ENCODE assay signal across 16 cellular contexts in the genomic region with DNA sequence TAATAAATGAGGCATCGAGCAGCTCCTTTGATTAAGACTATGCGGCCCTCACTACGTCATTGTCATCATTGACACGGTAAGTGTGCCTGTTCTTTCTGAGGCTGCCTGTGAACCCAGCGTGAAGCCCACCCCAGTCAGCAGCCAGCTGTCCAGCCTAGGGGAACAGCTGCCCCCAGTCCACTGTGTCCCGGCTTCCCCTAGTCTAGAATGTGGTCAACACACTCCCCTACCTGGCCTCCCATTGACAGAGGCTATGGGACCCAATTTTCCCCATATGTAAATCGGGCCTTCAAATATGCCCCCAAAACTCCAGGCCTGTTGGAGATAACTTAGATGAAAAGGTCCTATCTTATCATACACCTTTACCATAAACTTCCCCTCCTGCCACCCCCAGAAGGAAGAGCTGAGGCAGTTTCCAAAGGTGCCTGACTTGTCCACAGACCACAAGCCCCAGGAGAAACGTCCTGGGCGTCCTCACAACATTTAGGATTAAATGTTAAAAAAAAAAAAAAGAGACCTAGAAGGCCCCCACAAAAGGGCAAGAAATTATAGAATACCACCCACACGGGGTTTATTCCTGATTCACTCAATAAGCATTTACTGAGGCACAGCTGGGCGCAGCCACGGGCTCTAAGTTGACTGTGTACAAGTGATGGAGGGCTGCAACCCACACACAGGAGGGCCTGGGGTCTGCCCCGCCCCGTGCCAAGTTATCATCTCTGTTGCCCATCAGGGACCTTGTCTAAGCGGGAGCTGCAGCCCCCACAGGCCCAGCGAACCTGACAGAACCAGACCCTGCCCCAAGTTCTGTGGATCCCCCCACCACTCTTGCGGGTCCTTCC.
DNase-seq lines count a peak whose midpoint lies in the region; ATAC-seq and TF ChIP-seq lines count a peak whose summit lies in the region.
"Had no signal": no experiment of that assay in that cellular context is flagged by ENCODE, and none has a peak within 500 bp of the region (broad histone marks: within the 10 kb centered on the region; RNA-seq: fewer than 3 reads in every experiment).

No MANE protein-coding gene starts in this region.

- TF ChIP-seq POLR2A in stomach (IDR thresholded peaks at IDR 0.05) = no peak

- DNase-seq in activated naive CD4-positive, alpha-beta T cell treated with anti-CD3 and anti-CD28 coated beads for 36 hours = no peak
- no peak for DNase-seq in activated naive CD4-positive, alpha-beta T cell treated with anti-CD3 and anti-CD28 coated beads, Interleukin-2, amount 50 U/mL, for 16 hours
- DNase-seq in NT2/D1 (ENCODE audit: low read depth, low spot score) = no peak
- DNase-seq in mesenteric fat pad (ENCODE audit: low spot score) = peak; percentile 83
- DNase-seq in stomach = peak; percentile 20
- no peak for DNase-seq in omental fat pad (ENCODE audit: low spot score)
- DNase-seq in foreskin melanocyte = no peak
- DNase-seq: islet precursor cell, KG1, mammary epithelial cell, NCI-H1092, NCI-H2081 treated with DMSO at 0.1 percent for 48 hours, SIG-M5 had no signal

- H3K27me3 Mint-ChIP-seq in activated naive CD4-positive, alpha-beta T cell treated with anti-CD3 and anti-CD28 coated beads for 36 hours (ENCODE audit: low read depth) = peaks cover 2% of the 10 kb centered on the region

- H3K4me3 ChIP-seq in NT2/D1 (ENCODE audit: insufficient read length, low read depth) (no peak overlapping the region), stomach (no peak overlapping the region)

- peaks cover 70% of the 10 kb centered on the region for H3K4me1 Mint-ChIP-seq in activated naive CD4-positive, alpha-beta T cell treated with anti-CD3 and anti-CD28 coated beads for 36 hours (ENCODE audit: low read depth)

- H3K27me3 ChIP-seq in NT2/D1 (ENCODE audit: insufficient read depth, insufficient read length) (no peaks in the 10 kb centered on the region), stomach (peaks cover 0 to 53% (median 0%) of the 10 kb centered on the region in 3 donors)

- intact Hi-C loops in activated naive CD4-positive, alpha-beta T cell treated with anti-CD3 and anti-CD28 coated beads for 36 hours (cut with micrococcal nuclease) = loop anchor here (2.0 to 5.0 kb wide), 3 partner anchors 61 to 421 kb away; no protein-coding TSS in a partner anchor
- intact Hi-C loops in stomach (cut with DNase I; ENCODE audit: low total_unique reads) = no loop called here

- 75 to 80% (median 77%) methylated on average over 15 to 17 of the region's 17 CpGs for WGBS in stomach, 5 donors

- peak overlapping the region; percentile 11 for H3K9ac ChIP-seq in NT2/D1 (ENCODE audit: insufficient read length, low read depth)

- H3K9me3 ChIP-seq in NT2/D1 (ENCODE audit: insufficient read depth, low read length) = no peaks in the 10 kb centered on the region
- H3K9me3 ChIP-seq in stomach = no peaks in the 10 kb centered on the region

- H3K4me3 Mint-ChIP-seq in activated naive CD4-positive, alpha-beta T cell treated with anti-CD3 and anti-CD28 coated beads for 36 hours = peak overlapping the region; percentile 11
- H3K4me3 Mint-ChIP-seq: nephron had no signal

- H3K4me1 ChIP-seq in NT2/D1 (ENCODE audit: insufficient read depth, insufficient read length) (peaks cover 9% of the 10 kb centered on the region), stomach (peaks cover 0 to 6% (median 0%) of the 10 kb centered on the region in 4 donors)

- CTCF ChIA-PET in activated naive CD4-positive, alpha-beta T cell treated with anti-CD3 and anti-CD28 coated beads for 36 hours (lab: Charles Lee) = interaction anchor here (0.7 to 11.8 kb wide), 4 partner anchors 9 to 124 kb away, joined by 4 to 118 read pairs (median 41); no protein-coding TSS in a partner anchor

- H3K36me3 Mint-ChIP-seq in activated naive CD4-positive, alpha-beta T cell treated with anti-CD3 and anti-CD28 coated beads for 36 hours (ENCODE audit: low read depth) = peaks cover 2% of the 10 kb centered on the region

- no peaks in the 10 kb centered on the region for H3K9me3 Mint-ChIP-seq in activated naive CD4-positive, alpha-beta T cell treated with anti-CD3 and anti-CD28 coated beads for 36 hours
- H3K9me3 Mint-ChIP-seq: nephron had no signal

- TF ChIP-seq CTCF in stomach (IDR thresholded peaks at IDR 0.05) (no peak), omental fat pad (IDR thresholded peaks at IDR 0.05) (no peak)

- no peaks in the 10 kb centered on the region for H3K36me3 ChIP-seq in NT2/D1 (ENCODE audit: insufficient read depth, insufficient read length, low read length)
- H3K36me3 ChIP-seq in stomach = no peaks in the 10 kb centered on the region

- H3K27ac Mint-ChIP-seq in activated naive CD4-positive, alpha-beta T cell treated with anti-CD3 and anti-CD28 coated beads for 36 hours = peak overlapping the region; percentile 32
- H3K27ac Mint-ChIP-seq: nephron had no signal

- no peak overlapping the region for H3K27ac ChIP-seq in stomach
- H3K27ac ChIP-seq: HL-60 had no signal

- TF ChIP-seq EP300 in stomach (IDR thresholded peaks at IDR 0.05) = no peak

- no peak for ATAC-seq in omental fat pad (ENCODE audit: low FRiP score)
- no peak for ATAC-seq in GM21360 (IDR thresholded peaks at IDR 0.05; ENCODE audit: unreplicated experiment)

Comparison
In these comparisons a context has a peak if more than half of its experiments do, and no peak if none do; other contexts are left out.
1. DNase-seq: peak in mesenteric fat pad (single experiment) and stomach (single experiment); none in activated naive CD4-positive, alpha-beta T cell treated with anti-CD3 and anti-CD28 coated beads for 36 hours (single experiment), activated naive CD4-positive, alpha-beta T cell treated with anti-CD3 and anti-CD28 coated beads, Interleukin-2, amount 50 U/mL, for 16 hours (single experiment), NT2/D1 (single experiment), omental fat pad (single experiment) and foreskin melanocyte (single experiment).